Comparison of ENCODE assay signal across 8 cellular contexts in the genomic region with DNA sequence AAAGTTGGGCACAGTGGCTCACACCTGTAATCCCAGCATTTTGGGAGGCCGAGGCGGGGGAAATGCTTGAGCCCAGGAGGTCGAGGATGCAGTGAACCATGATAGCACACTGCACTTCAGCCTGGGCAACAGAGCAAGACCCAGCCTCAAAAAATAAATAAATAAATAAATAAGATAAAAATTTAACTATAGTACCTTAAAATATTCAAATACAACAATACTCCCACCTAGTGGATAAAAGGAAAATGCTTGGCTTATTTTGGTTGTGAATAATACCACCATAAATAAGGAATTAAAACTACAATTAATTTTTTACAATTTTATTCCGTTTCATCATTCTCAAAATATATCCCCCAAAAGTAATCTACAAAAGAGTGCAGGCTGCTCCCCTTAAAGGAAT. TPM values are rescaled to one million over a fixed set of nuclear protein-coding genes. Genes with fewer than 3 reads are reported as not detected.
DNase-seq lines count a peak whose midpoint lies in the region; ATAC-seq, FAIRE-seq and TF ChIP-seq lines count a peak whose summit lies in the region.

No MANE protein-coding gene starts in this region.

- ATAC-seq in GM19324 (IDR thresholded peaks at IDR 0.05; ENCODE audit: low FRiP score, unreplicated experiment) (no peak), GM18909 (IDR thresholded peaks at IDR 0.05; ENCODE audit: poor library complexity, unreplicated experiment) (no peak)

- no peak overlapping the region for H3K27ac ChIP-seq in KMS-11

- no peak overlapping the region for H3K9ac ChIP-seq in KMS-11

- no peak for DNase-seq in Caco-2
- DNase-seq in bronchial epithelial cell (ENCODE audit: low read depth): peak; percentile 37
- DNase-seq in NK-92 treated with Interleukin-12 subunit alpha and Interleukin-12 subunit beta, amount 100 ng/mL, for 24 hours (lab: John Stamatoyannopoulos, UW): no peak
- no peak for DNase-seq in mucosa of gallbladder (ENCODE audit: low spot score)

- no peak overlapping the region for H3K4me2 ChIP-seq in KMS-11

- no peaks in the 10 kb centered on the region; the same call in 1 of the 2 replicates for H4K20me1 ChIP-seq in KMS-11 (ENCODE audit: insufficient read depth)

- no peaks in the 10 kb centered on the region for H3K4me1 ChIP-seq in Caco-2
- H3K4me1 ChIP-seq in KMS-11 (ENCODE audit: low read depth, poor library complexity, severe bottlenecking): no peaks in the 10 kb centered on the region

- POLR2A ChIA-PET in Caco-2 (lab: Charles Lee): interaction anchor here (0.5 kb wide), 1 partner anchor 230 kb away, joined by 3 read pairs; no protein-coding TSS in a partner anchor

- H3K27ac Mint-ChIP-seq in Caco-2 (ENCODE audit: unreplicated experiment) (no peak overlapping the region), nephron (no peak overlapping the region)

- FAIRE-seq in bronchial epithelial cell (lab: Jason Lieb, UNC): no peak

- CTCF ChIA-PET in Caco-2 (lab: Charles Lee): no interaction called here

- H3K9me3 Mint-ChIP-seq in Caco-2 (ENCODE audit: unreplicated experiment): no peaks in the 10 kb centered on the region
- no peaks in the 10 kb centered on the region for H3K9me3 Mint-ChIP-seq in nephron

- H3K27me3 ChIP-seq in Caco-2 (replicated peaks; ENCODE audit: control insufficient read depth, insufficient read depth, low read length) (no peaks in the 10 kb centered on the region), KMS-11 (ENCODE audit: insufficient read depth, low read depth) (no peaks in the 10 kb centered on the region), bronchial epithelial cell (ENCODE audit: control insufficient read depth, insufficient read depth, low read length) (no peaks in the 10 kb centered on the region)

- H3K4me3 Mint-ChIP-seq in Caco-2 (ENCODE audit: unreplicated experiment): no peak overlapping the region
- no peak overlapping the region for H3K4me3 Mint-ChIP-seq in nephron

- H3K36me3 Mint-ChIP-seq in Caco-2 (ENCODE audit: insufficient read depth, unreplicated experiment) (peaks cover 41% of the 10 kb centered on the region), nephron (ENCODE audit: low read depth) (peaks cover 52% of the 10 kb centered on the region)

- no peaks in the 10 kb centered on the region for H3K4me1 Mint-ChIP-seq in Caco-2 (ENCODE audit: low read depth, unreplicated experiment)
- peaks cover 22% of the 10 kb centered on the region for H3K4me1 Mint-ChIP-seq in nephron

- H2AFZ ChIP-seq in KMS-11 (ENCODE audit: low read depth): no peak overlapping the region

- no peak overlapping the region for H3K4me3 ChIP-seq in Caco-2 (ENCODE audit: low read depth, low read length)
- no peak overlapping the region for H3K4me3 ChIP-seq in KMS-11 (IDR thresholded peaks at IDR 0.05; ENCODE audit: insufficient read depth, low read depth, low read length)
- H3K4me3 ChIP-seq in bronchial epithelial cell (ENCODE audit: low read depth, low read length): no peak overlapping the region

- no TSS peak for BruUV-seq in Caco-2 (replicated peaks; lab: Mats Ljungman, UMichigan)

- peaks cover 6% of the 10 kb centered on the region; the same call in 1 of the 2 replicates for H3K79me2 ChIP-seq in KMS-11 (ENCODE audit: insufficient read depth, low read depth)

- H3K9me3 ChIP-seq in Caco-2: no peaks in the 10 kb centered on the region

- H3K27me3 Mint-ChIP-seq in Caco-2 (ENCODE audit: insufficient read depth, unreplicated experiment) (no peaks in the 10 kb centered on the region), nephron (ENCODE audit: low read depth) (no peaks in the 10 kb centered on the region)

- intact Hi-C loops in Caco-2 (cut with micrococcal nuclease; ENCODE audit: unreplicated experiment): no loop called here

- H3K36me3 ChIP-seq in Caco-2 (ENCODE audit: control insufficient read depth, insufficient read depth, low read length) (peaks cover 2% of the 10 kb centered on the region; the same call in 1 of the 2 replicates), KMS-11 (ENCODE audit: insufficient read depth) (no peaks in the 10 kb centered on the region), bronchial epithelial cell (ENCODE audit: control insufficient read depth, insufficient read depth, low read length) (peaks cover 21% of the 10 kb centered on the region)

- TF ChIP-seq CTCF in Caco-2 (IDR thresholded peaks at IDR 0.05; ENCODE audit: insufficient read depth in 1 of 2, low read depth in 1 of 2, low read length in 1 of 2, severe bottlenecking in 1 of 2, unreplicated experiment in 1 of 2) (peak; percentile 14 to 37), KMS-11 (conservative IDR thresholded peaks at IDR 0.05; ENCODE audit: low read depth, low read length) (peak; percentile 16; the same call in 1 of the 2 replicates), bronchial epithelial cell (IDR thresholded peaks at IDR 0.05; ENCODE audit: insufficient read depth, low read length, severe bottlenecking) (peak; percentile 9), nephron (IDR thresholded peaks at IDR 0.05; ENCODE audit: unreplicated experiment in 3 of 3) (peak; percentile 44 to 74 (median 53))

RNA-seq across cellular contexts. Expression of gene PSMG1, which starts 8.1 kb away (rescaled TPM):
- total RNA-seq in Caco-2 (2022) (86.2 and 95.3 TPM in 2 replicates), bronchial epithelial cell (57.1 and 61.3 TPM in 2 replicates), mucosa of gallbladder (22.6 TPM)
